Comparison of ENCODE assay signal across 8 cellular contexts in genomic region chr6:26031151-26031594, GRCh38. TPM values are rescaled to one million over a fixed set of nuclear protein-coding genes. Genes with fewer than 3 reads are reported as not detected.
A peak's percentile ranks its signal among the peaks of the same experiment; 100 is the strongest.
DNase-seq lines count a peak whose midpoint lies in the region; ATAC-seq, FAIRE-seq and TF ChIP-seq lines count a peak whose summit lies in the region.

No MANE protein-coding gene starts in this region.

- H3K36me3 Mint-ChIP-seq in activated CD4-positive, alpha-beta T cell treated with anti-CD3 and anti-CD28 coated beads, Interleukin-2, amount 10 ng/mL, durations not matched to agents 7 days and 5 days (ENCODE audit: low read depth): peaks cover 2% of the 10 kb centered on the region

- H3K9me3 ChIP-seq in PC-9 (ENCODE audit: insufficient read depth, low read depth) (no peaks in the 10 kb centered on the region), endothelial cell of umbilical vein (replicated peaks; ENCODE audit: control insufficient read depth, insufficient read depth, low read length) (no peaks in the 10 kb centered on the region), smooth muscle cell (replicated peaks; ENCODE audit: low read depth) (no peaks in the 10 kb centered on the region)

- H3K4me3 ChIP-seq in PC-9: peak overlapping the region; percentile 81
- peak overlapping the region; percentile 45 to 78 (median 47) for H3K4me3 ChIP-seq in endothelial cell of umbilical vein (replicated peaks in 1 of 3; ENCODE audit: insufficient read depth in 1 of 3, low read depth in 1 of 3, low read length in 3 of 3)
- peak overlapping the region; percentile 64 for H3K4me3 ChIP-seq in smooth muscle cell

- H3K27ac ChIP-seq in PC-9 (peak overlapping the region; percentile 79), endothelial cell of umbilical vein (ENCODE audit: insufficient read depth, low read depth, low read length) (peak overlapping the region; percentile 62), smooth muscle cell (ENCODE audit: low read depth) (peak overlapping the region; percentile 80)

- no peak for FAIRE-seq in endothelial cell of umbilical vein (lab: Jason Lieb, UNC)

- peak overlapping the region; percentile 83 for H3K9ac ChIP-seq in endothelial cell of umbilical vein (replicated peaks; ENCODE audit: extremely low read depth, insufficient read depth, low read length)
- peak overlapping the region; percentile 11 for H3K9ac ChIP-seq in smooth muscle cell (ENCODE audit: low read depth)

- peak overlapping the region; percentile 96 for H3K4me3 Mint-ChIP-seq in activated CD4-positive, alpha-beta T cell treated with anti-CD3 and anti-CD28 coated beads, Interleukin-2, amount 10 ng/mL, durations not matched to agents 7 days and 5 days

- no peaks in the 10 kb centered on the region for H3K9me2 ChIP-seq in PC-9 (ENCODE audit: insufficient read depth)

- CTCF ChIA-PET in activated CD4-positive, alpha-beta T cell treated with anti-CD3 and anti-CD28 coated beads, Interleukin-2, amount 10 ng/mL, durations not matched to agents 7 days and 5 days (lab: Charles Lee): interaction anchor here (1.0 to 11.3 kb wide), 13 partner anchors 8 to 1779 kb away, joined by 3 to 121 read pairs (median 4); a partner anchor contains a TSS
- CTCF ChIA-PET in PC-9 (lab: Charles Lee): interaction anchor here (0.6 to 2.6 kb wide), 4 partner anchors 15 to 58 kb away, joined by 3 to 10 read pairs (median 4); a partner anchor contains a TSS
- CTCF ChIA-PET in endothelial cell of umbilical vein (lab: Charles Lee): interaction anchor here (1.1 to 3.1 kb wide), 5 partner anchors 10 to 32 kb away, joined by 3 to 31 read pairs (median 9); a partner anchor contains a TSS

- dilution Hi-C loops in endothelial cell of umbilical vein (cut with MboI; ENCODE audit: extremely low pct_ligation_motif_present, low sequenced_read_pairs): no loop called here

- H3K27me3 Mint-ChIP-seq in activated CD4-positive, alpha-beta T cell treated with anti-CD3 and anti-CD28 coated beads, Interleukin-2, amount 10 ng/mL, durations not matched to agents 7 days and 5 days: peaks cover 3% of the 10 kb centered on the region

- no TSS peak for BruUV-seq in PC-9 (replicated peaks; lab: Mats Ljungman, UMichigan)
- BruUV-seq in endothelial cell of umbilical vein (replicated peaks; lab: Mats Ljungman, UMichigan): no TSS peak

- TF ChIP-seq CTCF in PC-9 (conservative IDR thresholded peaks at IDR 0.05): no peak
- TF ChIP-seq CTCF in endothelial cell of umbilical vein (IDR thresholded peaks at IDR 0.05; ENCODE audit: extremely low read depth in 1 of 2, insufficient read depth in 1 of 2, low read depth in 1 of 2, low read length in 2 of 2): no peak
- TF ChIP-seq CTCF in smooth muscle cell (IDR thresholded peaks at IDR 0.05; ENCODE audit: borderline replicate concordance, insufficient read depth, poor library complexity, severe bottlenecking): no peak

- no peak for TF ChIP-seq POLR2A in endothelial cell of umbilical vein (IDR thresholded peaks at IDR 0.05; ENCODE audit: low read depth, low read length)

- H2AFZ ChIP-seq in PC-9 (peak overlapping the region; percentile 77), endothelial cell of umbilical vein (ENCODE audit: low read depth, low read length) (no peak overlapping the region), smooth muscle cell (ENCODE audit: low read depth) (peak overlapping the region; percentile 40)

- H3K4me2 ChIP-seq in PC-9: peak overlapping the region; percentile 98
- H3K4me2 ChIP-seq in endothelial cell of umbilical vein (ENCODE audit: insufficient read depth, low read length): peak overlapping the region; percentile 83
- H3K4me2 ChIP-seq in smooth muscle cell: peak overlapping the region; percentile 90

- peaks cover 79% of the 10 kb centered on the region for H3K4me1 Mint-ChIP-seq in activated CD4-positive, alpha-beta T cell treated with anti-CD3 and anti-CD28 coated beads, Interleukin-2, amount 10 ng/mL, durations not matched to agents 7 days and 5 days

- no peaks in the 10 kb centered on the region for H3K9me3 Mint-ChIP-seq in activated CD4-positive, alpha-beta T cell treated with anti-CD3 and anti-CD28 coated beads, Interleukin-2, amount 10 ng/mL, durations not matched to agents 7 days and 5 days

- POLR2A ChIA-PET in activated CD4-positive, alpha-beta T cell treated with anti-CD3 and anti-CD28 coated beads, Interleukin-2, amount 10 ng/mL, durations not matched to agents 7 days and 5 days (lab: Charles Lee): interaction anchor here (0.8 to 11.7 kb wide), 25 partner anchors 10 to 1862 kb away, joined by 3 to 504 read pairs (median 11); a partner anchor contains a TSS
- POLR2A ChIA-PET in PC-9 (lab: Charles Lee; ENCODE audit: unreplicated experiment): interaction anchor here (0.5 to 4.9 kb wide), 21 partner anchors 10 to 1862 kb away, joined by 3 to 78 read pairs (median 5); partner anchors contain the start of gene HFE
- POLR2A ChIA-PET in endothelial cell of umbilical vein (lab: Charles Lee): interaction anchor here (0.6 to 4.8 kb wide), 13 partner anchors 10 to 1862 kb away, joined by 3 to 84 read pairs (median 8); a partner anchor contains a TSS

- ATAC-seq in GM21526 (IDR thresholded peaks at IDR 0.05; ENCODE audit: low FRiP score, unreplicated experiment): no peak
- no peak for ATAC-seq in HG02571 (IDR thresholded peaks at IDR 0.05; ENCODE audit: unreplicated experiment)

- 15% methylated on average over 5 of the region's 5 CpGs for WGBS in smooth muscle cell (ENCODE audit: low lambda C conversion rate)

- peak overlapping the region; percentile 100 for H3K27ac Mint-ChIP-seq in activated CD4-positive, alpha-beta T cell treated with anti-CD3 and anti-CD28 coated beads, Interleukin-2, amount 10 ng/mL, durations not matched to agents 7 days and 5 days

- H3K27me3 ChIP-seq in PC-9 (ENCODE audit: insufficient read depth, low read depth) (no peaks in the 10 kb centered on the region), endothelial cell of umbilical vein (ENCODE audit: control insufficient read depth in 2 of 2, insufficient read depth in 2 of 2, low read length in 2 of 2) (no peaks in the 10 kb centered on the region), smooth muscle cell (ENCODE audit: low read depth) (no peaks in the 10 kb centered on the region)

- H3K79me2 ChIP-seq in PC-9 (ENCODE audit: low read depth): peaks cover 5% of the 10 kb centered on the region; the same call in 1 of the 2 replicates
- H3K79me2 ChIP-seq in endothelial cell of umbilical vein (ENCODE audit: control insufficient read depth, insufficient read depth, low read length): no peaks in the 10 kb centered on the region
- H3K79me2 ChIP-seq in smooth muscle cell (ENCODE audit: low read depth): no peaks in the 10 kb centered on the region

- no peaks in the 10 kb centered on the region for H4K20me1 ChIP-seq in PC-9 (ENCODE audit: insufficient read depth)
- H4K20me1 ChIP-seq in endothelial cell of umbilical vein (replicated peaks; ENCODE audit: control insufficient read depth, extremely low read depth, insufficient read depth, low read length): no peaks in the 10 kb centered on the region
- no peaks in the 10 kb centered on the region for H4K20me1 ChIP-seq in smooth muscle cell (ENCODE audit: low read depth)

- H3K36me3 ChIP-seq in PC-9 (ENCODE audit: low read depth): no peaks in the 10 kb centered on the region
- no peaks in the 10 kb centered on the region for H3K36me3 ChIP-seq in endothelial cell of umbilical vein (ENCODE audit: control insufficient read depth in 2 of 2, extremely low read depth in 1 of 2, insufficient read depth in 2 of 2, low read length in 2 of 2)
- H3K36me3 ChIP-seq in smooth muscle cell (ENCODE audit: low read depth): no peaks in the 10 kb centered on the region

- H3K4me1 ChIP-seq in PC-9 (replicated peaks; ENCODE audit: insufficient read depth) (peaks cover 46% of the 10 kb centered on the region), endothelial cell of umbilical vein (ENCODE audit: control insufficient read depth, extremely low read depth, insufficient read depth, low read length) (peaks cover 33% of the 10 kb centered on the region), smooth muscle cell (ENCODE audit: low read depth) (peaks cover 39% of the 10 kb centered on the region)

- intact Hi-C loops in PC-9 (cut with micrococcal nuclease; ENCODE audit: unreplicated experiment) (loop anchor here (5.0 kb wide), 2 partner anchors 1101 to 1116 kb away; a partner anchor contains a TSS), endothelial cell of umbilical vein (cut with micrococcal nuclease) (loop anchor here (5.0 kb wide), 3 partner anchors 241 to 1861 kb away; a partner anchor contains a TSS)

- no peak for DNase-seq in activated CD4-positive, alpha-beta T cell treated with anti-CD3 and anti-CD28 coated beads, Interleukin-2, amount 10 ng/mL, durations not matched to agents 7 days and 5 days
- DNase-seq in activated CD4-positive, alpha-beta T cell treated with anti-CD3 and anti-CD28 coated beads, Interleukin-2, amount 50 U/mL, for 48 hours: no peak
- peak in 1 of 2 experiments; percentile 33 for DNase-seq in PC-9
- DNase-seq in endothelial cell of umbilical vein (ENCODE audit: low read depth, low spot score): peak; percentile 15
- no peak for DNase-seq in smooth muscle cell (lab: John Stamatoyannopoulos, UW; ENCODE audit: unreplicated experiment)
- DNase-seq in nucleus accumbens (lab: John Stamatoyannopoulos, UW): no peak

- H3F3A ChIP-seq in PC-9 (ENCODE audit: insufficient read depth, low read depth) (peaks cover 47% of the 10 kb centered on the region), smooth muscle cell (ENCODE audit: low read depth) (peaks cover 7% of the 10 kb centered on the region)

- no peaks in the 10 kb centered on the region for H3K9me1 ChIP-seq in endothelial cell of umbilical vein (replicated peaks; ENCODE audit: control insufficient read depth, extremely low read depth, insufficient read depth, low read length)

TF ChIP-seq in endothelial cell of umbilical vein, 7 proteins besides CTCF, POLR2A, EP300 and RAD21:
- peak; percentile 13 for TF ChIP-seq POLR2AphosphoS5 (IDR thresholded peaks at IDR 0.05; ENCODE audit: insufficient read depth, low read depth, low read length)
- no peak for TF ChIP-seq EZH2 (IDR thresholded peaks at IDR 0.05; ENCODE audit: borderline replicate concordance, low read depth, low read length, severe bottlenecking)

RNA-seq across cellular contexts. Expression of gene HFE, which starts 56.1 kb away (rescaled TPM):
- total RNA-seq in activated CD4-positive, alpha-beta T cell treated with anti-CD3 and anti-CD28 coated beads, Interleukin-2, amount 10 ng/mL, durations not matched to agents 7 days and 5 days: 1 to 10 TPM; 3.0 to 3.5 TPM
- total RNA-seq in PC-9 (2021) (33.3 and 46.0 TPM in 2 replicates), endothelial cell of umbilical vein (5.6 and 6.3 TPM in 2 replicates), smooth muscle cell (4.9 and 5.5 TPM in 2 replicates)
- polyA plus RNA-seq in endothelial cell of umbilical vein (5.4 and 8.1 TPM in 2 replicates), smooth muscle cell (2.1 and 7.5 TPM in 2 replicates)
- 5.6 and 6.1 TPM in 2 replicates for polyA plus RNA-seq in endothelial cell of umbilical vein (2011; cell fraction: cytosol; rRNA removed)
- 8.0 and 9.1 TPM in 2 replicates for polyA plus RNA-seq in endothelial cell of umbilical vein (2011; cell fraction: nucleus; rRNA removed)
- 5.1 and 5.8 TPM in 2 replicates for polyA plus RNA-seq in endothelial cell of umbilical vein (2012)
- polyA minus RNA-seq in endothelial cell of umbilical vein: 8.0 and 18.5 TPM in 2 replicates
- polyA minus RNA-seq in endothelial cell of umbilical vein (2011; cell fraction: cytosol; rRNA and poly(A)+ RNA removed): 9.4 TPM
- polyA minus RNA-seq in endothelial cell of umbilical vein (2011; cell fraction: nucleus; rRNA and poly(A)+ RNA removed): 3.7 and 3.9 TPM in 2 replicates
